ENCODE assay signal across 8 cellular contexts in the genomic region with DNA sequence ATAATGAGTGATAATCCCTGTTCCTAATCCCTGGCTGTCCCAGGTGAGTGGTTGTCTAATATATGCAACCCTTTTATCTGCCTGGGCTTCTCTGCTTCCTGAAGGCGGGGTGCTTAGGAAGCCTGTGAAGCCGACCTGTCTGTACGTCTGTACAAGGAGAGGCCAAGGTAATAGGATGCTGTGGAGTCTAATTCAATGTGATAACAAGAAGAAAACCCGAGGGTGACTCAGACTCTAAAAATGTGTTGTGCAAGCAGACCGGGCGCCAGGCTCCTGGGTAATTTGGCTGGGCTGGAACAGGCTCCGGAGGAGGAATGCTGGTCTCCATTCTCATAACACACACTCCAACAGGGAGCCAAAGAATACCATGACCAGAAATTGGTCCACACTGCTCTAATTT. TPM values are rescaled to one million over a fixed set of nuclear protein-coding genes. Genes with fewer than 3 reads are reported as not detected.
DNase-seq lines count a peak whose midpoint lies in the region; ATAC-seq and TF ChIP-seq lines count a peak whose summit lies in the region.

No MANE protein-coding gene starts in this region.

- no peak for ATAC-seq in GM19328 (IDR thresholded peaks at IDR 0.05; ENCODE audit: unreplicated experiment)
- ATAC-seq in HG02885 (IDR thresholded peaks at IDR 0.05; ENCODE audit: poor library complexity, unreplicated experiment) = no peak
- no peak for ATAC-seq in HG02938 (IDR thresholded peaks at IDR 0.05; ENCODE audit: unreplicated experiment)

- H3K36me3 ChIP-seq in neuronal stem cell (replicated peaks in 1 of 2; ENCODE audit: control insufficient read depth in 2 of 2, insufficient read depth in 2 of 2, low read length in 2 of 2) = no peaks in the 10 kb centered on the region

- no peak overlapping the region for H2AK5ac ChIP-seq in neuronal stem cell (ENCODE audit: low read depth, low read length)

- H3K79me1 ChIP-seq in neuronal stem cell (ENCODE audit: low read depth, low read length) = no peaks in the 10 kb centered on the region

- H3K27me3 ChIP-seq in neuronal stem cell (ENCODE audit: control insufficient read depth in 3 of 3, insufficient read depth in 3 of 3, low read depth in 1 of 3, low read length in 3 of 3) = peaks cover 0 to 8% (median 0%) of the 10 kb centered on the region in 3 experiments

- no peak overlapping the region for H3K23ac ChIP-seq in neuronal stem cell (ENCODE audit: low read depth, low read length, poor library complexity)

- H3K18ac ChIP-seq in neuronal stem cell (ENCODE audit: low read length) = no peak overlapping the region

- no peak overlapping the region for H2BK5ac ChIP-seq in neuronal stem cell (ENCODE audit: low read length)

- H3K9ac ChIP-seq in neuronal stem cell (ENCODE audit: low read depth, low read length, poor library complexity) = no peak overlapping the region

- peak overlapping the region; percentile 56 for H2AFZ ChIP-seq in neuronal stem cell (ENCODE audit: low read length)

- no peak overlapping the region for H3K4me2 ChIP-seq in neuronal stem cell (ENCODE audit: insufficient read depth, low read length, poor library complexity, severe bottlenecking)

- no peak overlapping the region for H3K4me3 ChIP-seq in neuronal stem cell (ENCODE audit: low read length in 2 of 2)

- peaks cover 0 to 1% of the 10 kb centered on the region in 2 donors for H3K4me1 ChIP-seq in neuronal stem cell (ENCODE audit: control insufficient read depth in 2 of 2, insufficient read depth in 1 of 2, low read depth in 1 of 2, low read length in 2 of 2)

- H4K8ac ChIP-seq in neuronal stem cell (ENCODE audit: low read depth, low read length) = no peak overlapping the region

- no CpG with 5 or more reads among the region's 7 CpGs for WGBS in neuronal stem cell (ENCODE audit: extremely low coverage in 2 of 2, insufficient read length in 2 of 2, insufficient replicate concordance in 1 of 2), 2 donors

- no peak overlapping the region for H2BK12ac ChIP-seq in neuronal stem cell (ENCODE audit: low read length)

- no peak overlapping the region for H4K91ac ChIP-seq in neuronal stem cell (ENCODE audit: low read depth, low read length, poor library complexity)

- H3K14ac ChIP-seq in neuronal stem cell (ENCODE audit: low read length) = no peak overlapping the region

- peak overlapping the region; percentile 97 for H3K27ac ChIP-seq in epithelial cell of prostate
- H3K27ac ChIP-seq in neuronal stem cell (replicated peaks; ENCODE audit: low read length) = no peak overlapping the region

- H2BK15ac ChIP-seq in neuronal stem cell (ENCODE audit: low read length) = no peak overlapping the region

- no peak overlapping the region for H3K4ac ChIP-seq in neuronal stem cell (ENCODE audit: low read length)

- no peaks in the 10 kb centered on the region for H3K9me3 ChIP-seq in neuronal stem cell (replicated peaks in 1 of 2; ENCODE audit: control insufficient read depth in 2 of 2, insufficient read depth in 1 of 2, low read depth in 1 of 2, low read length in 2 of 2)

- no peak overlapping the region for H2BK120ac ChIP-seq in neuronal stem cell (ENCODE audit: low read depth, low read length)

- TF ChIP-seq CTCF in AG09319 (IDR thresholded peaks at IDR 0.05; ENCODE audit: low read depth, low read length) = no peak

- DNase-seq in AG09319 (ENCODE audit: extremely low read depth, low read depth) (peak; percentile 64), NCI-H2227 treated with DMSO at 0.1 percent for 48 hours (lab: John Stamatoyannopoulos, UW) (peak; percentile 29), epithelial cell of prostate (ENCODE audit: low read depth, low spot score) (peak; percentile 70), neuronal stem cell (ENCODE audit: low spot score) (no peak), cerebellar nuclear complex (lab: John Stamatoyannopoulos, UW) (no peak)

RNA-seq across cellular contexts. Expression of gene THNSL1, which starts 43.6 kb away (rescaled TPM):
- 5.7 TPM for polyA plus RNA-seq in neuronal stem cell (2013, experiment 1 of 2)
- polyA plus RNA-seq in neuronal stem cell (2013, experiment 2 of 2) = 5.5 TPM

RNA-seq across cellular contexts. Expression of gene ENKUR, which starts 44.0 kb away (rescaled TPM):
- 0.85 TPM for polyA plus RNA-seq in neuronal stem cell (2013, experiment 1 of 2)
- 0.89 TPM for polyA plus RNA-seq in neuronal stem cell (2013, experiment 2 of 2)

Comparison
In these comparisons a context has a peak if more than half of its experiments do, and no peak if none do; other contexts are left out.
1. DNase-seq: peak in AG09319 (single experiment), NCI-H2227 treated with DMSO at 0.1 percent for 48 hours (single experiment) and epithelial cell of prostate (single experiment); none in neuronal stem cell (single experiment) and cerebellar nuclear complex (0 of 2).